In the genomic region with DNA sequence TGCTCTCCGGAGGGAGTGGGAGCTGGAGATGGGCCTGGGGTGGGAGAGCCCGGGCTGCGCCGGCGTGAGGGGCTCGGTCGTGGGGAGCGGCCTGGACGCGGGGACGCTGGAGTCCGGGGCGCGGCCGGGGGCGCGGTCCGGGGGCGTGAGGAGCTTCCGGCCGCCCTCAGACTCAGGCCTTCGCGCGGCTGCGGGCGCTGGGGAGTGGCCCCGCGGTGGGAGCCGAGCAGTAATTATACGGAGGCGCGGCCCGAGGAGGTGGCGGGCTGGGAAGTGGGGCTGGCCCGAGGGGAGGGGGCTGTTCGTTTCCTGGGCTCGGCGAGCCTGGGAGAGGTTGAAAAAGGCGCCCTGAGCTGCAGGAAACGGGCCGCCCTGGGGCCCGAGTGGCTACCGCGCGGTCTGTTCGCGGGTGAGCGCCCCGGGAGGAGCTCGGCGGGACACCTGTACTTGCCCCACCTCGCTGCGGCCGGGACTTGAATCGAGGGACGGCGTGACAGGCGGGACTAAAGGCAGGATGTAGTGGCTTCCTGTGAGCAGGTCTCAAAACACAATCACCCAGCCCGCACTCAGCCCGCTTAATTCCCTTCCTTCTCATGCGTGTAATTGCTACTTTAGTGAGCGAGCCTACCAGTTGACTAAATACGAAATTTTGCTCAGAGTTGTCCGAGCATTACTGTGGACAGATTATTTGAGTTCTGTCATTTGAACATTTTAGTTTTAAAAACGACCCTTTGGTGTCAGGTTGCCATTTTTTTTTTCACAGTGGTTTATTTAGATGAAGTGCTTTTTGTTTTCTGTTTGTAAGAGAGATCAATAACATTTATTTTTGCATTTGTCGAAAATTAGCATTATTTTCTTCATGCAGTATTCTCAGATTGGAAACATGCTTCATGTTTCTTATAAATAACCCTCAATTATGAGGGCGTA, we compare ENCODE assay signal across 8 cellular contexts. TPM values are rescaled to one million over a fixed set of nuclear protein-coding genes. Genes with fewer than 3 reads are reported as not detected.
A peak's percentile ranks its signal among the peaks of the same experiment; 100 is the strongest.
DNase-seq lines count a peak whose midpoint lies in the region; ATAC-seq, FAIRE-seq and TF ChIP-seq lines count a peak whose summit lies in the region.

No MANE protein-coding gene starts in this region.

- peaks cover 0 to 2% of the 10 kb centered on the region in 2 experiments for H3K36me3 ChIP-seq in keratinocyte (ENCODE audit: control insufficient read depth in 2 of 2, extremely low read depth in 1 of 2, insufficient read depth in 2 of 2, low read length in 2 of 2)

- H3K27me3 ChIP-seq in keratinocyte (ENCODE audit: control insufficient read depth, extremely low read depth, insufficient read depth, low read length) = no peaks in the 10 kb centered on the region

- peak overlapping the region; percentile 88 for H3K9ac ChIP-seq in keratinocyte (ENCODE audit: control insufficient read depth, extremely low read depth, insufficient read depth, low read length)

- ATAC-seq in GM18909 (IDR thresholded peaks at IDR 0.05; ENCODE audit: poor library complexity, unreplicated experiment) (peak; percentile 82), HG03135 (IDR thresholded peaks at IDR 0.05; ENCODE audit: unreplicated experiment) (peak; percentile 80), WTC11 (peak; percentile 72)

- H3K27ac ChIP-seq in caudate nucleus (ENCODE audit: low read depth, low read length) (peak overlapping the region; percentile 67), keratinocyte (ENCODE audit: control insufficient read depth, insufficient read depth, low read length) (peak overlapping the region; percentile 81)

- TF ChIP-seq CTCF in AG04449 (IDR thresholded peaks at IDR 0.05; ENCODE audit: insufficient read depth, low read length, missing control alignments) (no peak), WTC11 (IDR thresholded peaks at IDR 0.05) (no peak), keratinocyte (optimal IDR thresholded peaks at IDR 0.05 in 1 of 3, IDR thresholded peaks at IDR 0.05 in 1 of 3, conservative IDR thresholded peaks at IDR 0.05 in 1 of 3; ENCODE audit: extremely low read depth in 1 of 3, insufficient read depth in 2 of 3, low read length in 3 of 3) (peak in 1 of 3 experiments; percentile 6)

- peak overlapping the region; percentile 77 for H3K4me3 ChIP-seq in AG04449 (ENCODE audit: low read depth, low read length)
- peak overlapping the region; percentile 56 to 76 (median 71) for H3K4me3 ChIP-seq in keratinocyte (ENCODE audit: control insufficient read depth in 2 of 3, extremely low read depth in 1 of 3, insufficient read depth in 2 of 3, low read depth in 1 of 3, low read length in 3 of 3)

- POLR2A ChIA-PET in AG04449 (lab: Yijun Ruan, JAX) (interaction anchor here (0.9 to 1.0 kb wide), 4 partner anchors 11 to 389 kb away, joined by 3 to 4 read pairs (median 3); partner anchors contain the start of gene ATP1B3), WTC11 (lab: Charles Lee) (interaction anchor here (0.7 to 1.5 kb wide), 6 partner anchors 11 to 181 kb away, joined by 3 to 5 read pairs (median 3); no protein-coding TSS in a partner anchor)

- H3K9me1 ChIP-seq in keratinocyte (ENCODE audit: control insufficient read depth, extremely low read depth, insufficient read depth, low read length) = peaks cover 2% of the 10 kb centered on the region

- no peaks in the 10 kb centered on the region for H3K36me3 Mint-ChIP-seq in WTC11

- peaks cover 15% of the 10 kb centered on the region for H3K4me1 ChIP-seq in keratinocyte (ENCODE audit: control insufficient read depth, extremely low read depth, insufficient read depth, low read length)

- peaks cover 8% of the 10 kb centered on the region; the same call in 1 of the 2 replicates for H3K27me3 Mint-ChIP-seq in WTC11 (ENCODE audit: low read depth)

- H3K4me1 Mint-ChIP-seq in WTC11 = peaks cover 44% of the 10 kb centered on the region

- dilution Hi-C loops in keratinocyte (cut with MboI; ENCODE audit: extremely low pct_ligation_motif_present, low sequenced_read_pairs) = no loop called here

- no peaks in the 10 kb centered on the region for H4K20me1 ChIP-seq in keratinocyte (ENCODE audit: control insufficient read depth, extremely low read depth, insufficient read depth, low read length)

- peak overlapping the region; percentile 86; the same call in 1 of the 2 replicates for H3K27ac Mint-ChIP-seq in WTC11

- CTCF ChIA-PET in AG04449 (lab: Yijun Ruan, JAX) = interaction anchor here (0.7 to 2.8 kb wide), 9 partner anchors 10 to 185 kb away, joined by 3 to 12 read pairs (median 5); no protein-coding TSS in a partner anchor
- CTCF ChIA-PET in WTC11 (lab: Charles Lee) = interaction anchor here (1.1 to 1.4 kb wide), 5 partner anchors 28 to 256 kb away, joined by 3 to 8 read pairs (median 4); partner anchors contain the start of gene PXYLP1

- H3K4me2 ChIP-seq in keratinocyte (ENCODE audit: control insufficient read depth, extremely low read depth, insufficient read depth, low read depth, low read length) = peak overlapping the region; percentile 78

- no peaks in the 10 kb centered on the region for H3K9me3 Mint-ChIP-seq in WTC11

- DNase-seq in AG04449 (ENCODE audit: low read depth, low spot score) (no peak), NCI-H2196 treated with DMSO at 0.1 percent for 48 hours (lab: John Stamatoyannopoulos, UW; ENCODE audit: unreplicated experiment) (peak; percentile 76), WTC11 (ENCODE audit: low spot score) (peak; percentile 79), caudate nucleus (lab: John Stamatoyannopoulos, UW) (peak in 40 of 61 donors; percentile 8 to 71 (median 34)), keratinocyte (ENCODE audit: low read depth, low spot score) (no peak)
- peak; percentile 82 to 84 for DNase-seq in stimulated activated CD4-positive, alpha-beta T cell treated with anti-CD3 and anti-CD28 coated beads, Interleukin-15, amount 100 ng/mL, for 48 hours (ENCODE audit: low read depth in 2 of 2)

- no peaks in the 10 kb centered on the region for H3K9me3 ChIP-seq in keratinocyte (ENCODE audit: control insufficient read depth, low read depth, low read length)

- H3K4me3 Mint-ChIP-seq in WTC11 = peak overlapping the region; percentile 88

- peak; percentile 69 for FAIRE-seq in keratinocyte (lab: Jason Lieb, UNC)

- H2AFZ ChIP-seq in keratinocyte (ENCODE audit: control insufficient read depth, low read length) = peak overlapping the region; percentile 33

- peaks cover 52% of the 10 kb centered on the region for H3K79me2 ChIP-seq in keratinocyte (ENCODE audit: control insufficient read depth, insufficient read depth, low read length)

TF ChIP-seq in WTC11, 78 proteins besides CTCF, POLR2A, EP300 and RAD21 (continues in another document):
- TF ChIP-seq ZNF423 (CRISPR knock-in tag; IDR thresholded peaks at IDR 0.05) (peak; percentile 83), GABPB1 (CRISPR knock-in tag; IDR thresholded peaks at IDR 0.05) (no peak), MYBL2 (CRISPR knock-in tag; IDR thresholded peaks at IDR 0.05) (0 out of 2 replicates have a peak, but pooled peaks have one; percentile 29)
- TF ChIP-seq, protein P1, sequence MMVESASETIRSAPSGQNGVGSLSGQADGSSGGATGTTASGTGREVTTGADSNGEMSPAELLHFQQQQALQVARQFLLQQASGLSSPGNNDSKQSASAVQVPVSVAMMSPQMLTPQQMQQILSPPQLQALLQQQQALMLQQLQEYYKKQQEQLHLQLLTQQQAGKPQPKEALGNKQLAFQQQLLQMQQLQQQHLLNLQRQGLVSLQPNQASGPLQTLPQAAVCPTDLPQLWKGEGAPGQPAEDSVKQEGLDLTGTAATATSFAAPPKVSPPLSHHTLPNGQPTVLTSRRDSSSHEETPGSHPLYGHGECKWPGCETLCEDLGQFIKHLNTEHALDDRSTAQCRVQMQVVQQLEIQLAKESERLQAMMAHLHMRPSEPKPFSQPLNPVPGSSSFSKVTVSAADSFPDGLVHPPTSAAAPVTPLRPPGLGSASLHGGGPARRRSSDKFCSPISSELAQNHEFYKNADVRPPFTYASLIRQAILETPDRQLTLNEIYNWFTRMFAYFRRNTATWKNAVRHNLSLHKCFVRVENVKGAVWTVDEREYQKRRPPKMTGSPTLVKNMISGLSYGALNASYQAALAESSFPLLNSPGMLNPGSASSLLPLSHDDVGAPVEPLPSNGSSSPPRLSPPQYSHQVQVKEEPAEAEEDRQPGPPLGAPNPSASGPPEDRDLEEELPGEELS (CRISPR knock-in tag; IDR thresholded peaks at IDR 0.05) = no peak
- TF ChIP-seq, protein P2, sequence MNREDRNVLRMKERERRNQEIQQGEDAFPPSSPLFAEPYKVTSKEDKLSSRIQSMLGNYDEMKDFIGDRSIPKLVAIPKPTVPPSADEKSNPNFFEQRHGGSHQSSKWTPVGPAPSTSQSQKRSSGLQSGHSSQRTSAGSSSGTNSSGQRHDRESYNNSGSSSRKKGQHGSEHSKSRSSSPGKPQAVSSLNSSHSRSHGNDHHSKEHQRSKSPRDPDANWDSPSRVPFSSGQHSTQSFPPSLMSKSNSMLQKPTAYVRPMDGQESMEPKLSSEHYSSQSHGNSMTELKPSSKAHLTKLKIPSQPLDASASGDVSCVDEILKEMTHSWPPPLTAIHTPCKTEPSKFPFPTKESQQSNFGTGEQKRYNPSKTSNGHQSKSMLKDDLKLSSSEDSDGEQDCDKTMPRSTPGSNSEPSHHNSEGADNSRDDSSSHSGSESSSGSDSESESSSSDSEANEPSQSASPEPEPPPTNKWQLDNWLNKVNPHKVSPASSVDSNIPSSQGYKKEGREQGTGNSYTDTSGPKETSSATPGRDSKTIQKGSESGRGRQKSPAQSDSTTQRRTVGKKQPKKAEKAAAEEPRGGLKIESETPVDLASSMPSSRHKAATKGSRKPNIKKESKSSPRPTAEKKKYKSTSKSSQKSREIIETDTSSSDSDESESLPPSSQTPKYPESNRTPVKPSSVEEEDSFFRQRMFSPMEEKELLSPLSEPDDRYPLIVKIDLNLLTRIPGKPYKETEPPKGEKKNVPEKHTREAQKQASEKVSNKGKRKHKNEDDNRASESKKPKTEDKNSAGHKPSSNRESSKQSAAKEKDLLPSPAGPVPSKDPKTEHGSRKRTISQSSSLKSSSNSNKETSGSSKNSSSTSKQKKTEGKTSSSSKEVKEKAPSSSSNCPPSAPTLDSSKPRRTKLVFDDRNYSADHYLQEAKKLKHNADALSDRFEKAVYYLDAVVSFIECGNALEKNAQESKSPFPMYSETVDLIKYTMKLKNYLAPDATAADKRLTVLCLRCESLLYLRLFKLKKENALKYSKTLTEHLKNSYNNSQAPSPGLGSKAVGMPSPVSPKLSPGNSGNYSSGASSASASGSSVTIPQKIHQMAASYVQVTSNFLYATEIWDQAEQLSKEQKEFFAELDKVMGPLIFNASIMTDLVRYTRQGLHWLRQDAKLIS (CRISPR knock-in tag; IDR thresholded peaks at IDR 0.05; ENCODE audit: borderline replicate concordance) = peak; percentile 36; the same call in 1 of the 2 replicates

RNA-seq across cellular contexts. Expression of gene RASA2, which starts 0.9 kb away (rescaled TPM):
- total RNA-seq in WTC11 (2021) = 13.9 to 16.8 TPM (median 16.4 TPM) in 3 replicates
- 5.1 to 10.3 TPM (median 6.3 TPM) in 3 replicates for polyA plus RNA-seq in keratinocyte
- 14.7 TPM for polyA plus RNA-seq in keratinocyte (2011; ENCODE audit: low read depth)
- polyA plus RNA-seq in keratinocyte (2011; cell fraction: cytosol; rRNA removed) = 3.3 and 6.7 TPM in 2 replicates
- polyA plus RNA-seq in keratinocyte (2011; cell fraction: nucleus; rRNA removed) = 11.3 and 16.1 TPM in 2 replicates
- 5.1 and 7.1 TPM in 2 replicates for polyA plus RNA-seq in keratinocyte (2012; ENCODE audit: low replicate concordance)
- 1.0 to 17.8 TPM (median 9.4 TPM) in 3 replicates for polyA minus RNA-seq in keratinocyte
- polyA minus RNA-seq in keratinocyte (2011; cell fraction: cytosol; rRNA and poly(A)+ RNA removed) = 7.5 TPM
- 7.9 and 25.2 TPM in 2 replicates for polyA minus RNA-seq in keratinocyte (2011; cell fraction: nucleus; rRNA and poly(A)+ RNA removed)

Comparison
In these comparisons a context has a peak if more than half of its experiments do, and no peak if none do; other contexts are left out.
1. DNase-seq: peak in NCI-H2196 treated with DMSO at 0.1 percent for 48 hours (single experiment), WTC11 (single experiment), caudate nucleus (40 of 61) and stimulated activated CD4-positive, alpha-beta T cell treated with anti-CD3 and anti-CD28 coated beads, Interleukin-15, amount 100 ng/mL, for 48 hours (2 of 2); none in AG04449 (single experiment) and keratinocyte (single experiment).
2. Peak in every context shown above with its lines, with median percentiles within 50 percentile points of each other: ATAC-seq.